ENCODE assay signal across 21 cellular contexts in the genomic region with DNA sequence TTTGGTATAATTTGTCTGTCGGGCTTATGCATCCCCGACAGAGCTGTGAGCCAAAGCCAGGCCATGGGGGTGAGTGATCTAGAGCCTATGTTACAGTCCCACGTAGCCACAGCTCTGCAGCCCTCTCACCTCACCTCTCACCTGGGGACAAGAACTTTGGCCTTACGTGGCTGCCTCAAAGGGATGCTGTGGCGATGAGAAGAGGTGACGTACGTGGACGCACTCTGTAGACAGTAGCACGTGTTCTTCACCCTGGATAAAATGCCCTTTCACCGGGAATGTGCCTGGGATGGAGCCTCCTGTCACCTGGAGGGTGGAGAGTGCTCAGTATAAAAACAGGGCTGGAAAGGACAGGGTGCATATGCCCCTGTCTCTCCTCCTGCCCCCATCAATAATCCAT. TPM values are rescaled to one million over a fixed set of nuclear protein-coding genes. Genes with fewer than 3 reads are reported as not detected.
DNase-seq lines count a peak whose midpoint lies in the region; ATAC-seq and TF ChIP-seq lines count a peak whose summit lies in the region.
"Had no signal": no experiment of that assay in that cellular context is flagged by ENCODE, and none has a peak within 500 bp of the region (broad histone marks: within the 10 kb centered on the region; RNA-seq: fewer than 3 reads in every experiment).

No MANE protein-coding gene starts in this region.

- H3K9me2 ChIP-seq in Loucy (replicated peaks; ENCODE audit: low read depth, low read length) = no peaks in the 10 kb centered on the region

- dilution Hi-C loops in mammary epithelial cell (cut with HindIII; ENCODE audit: low sequenced_read_pairs) = loop anchor here (5.0 kb wide), 1 partner anchor 182 kb away; no protein-coding TSS in a partner anchor

- H3K4me1 Mint-ChIP-seq in Calu3 (ENCODE audit: low read depth, unreplicated experiment) = peaks cover 52% of the 10 kb centered on the region
- H3K4me1 Mint-ChIP-seq: mesothelial cell of epicardium had no signal

- H3K4me2 ChIP-seq in Loucy (ENCODE audit: low read depth, low read length, poor library complexity, severe bottlenecking) (peak overlapping the region; percentile 79), mammary epithelial cell (ENCODE audit: insufficient read depth, low read depth, low read length) (no peak overlapping the region), neuronal stem cell (ENCODE audit: insufficient read depth, low read length, poor library complexity, severe bottlenecking) (no peak overlapping the region)
- H3K4me2 ChIP-seq: smooth muscle cell had no signal

- H4K20me1 ChIP-seq in Loucy (ENCODE audit: insufficient read depth, low read length, poor library complexity, severe bottlenecking) (no peaks in the 10 kb centered on the region), mammary epithelial cell (ENCODE audit: insufficient read depth, low read length) (no peaks in the 10 kb centered on the region)

- H3K36me3 ChIP-seq in Loucy (ENCODE audit: insufficient read depth, low read length) (no peaks in the 10 kb centered on the region), mammary epithelial cell (ENCODE audit: insufficient read depth, low read length) (no peaks in the 10 kb centered on the region), neuronal stem cell (replicated peaks in 1 of 2; ENCODE audit: control insufficient read depth in 2 of 2, insufficient read depth in 2 of 2, low read length in 2 of 2) (no peaks in the 10 kb centered on the region)
- H3K36me3 ChIP-seq: ascending aorta had no signal

- H2BK5ac ChIP-seq in neuronal stem cell (ENCODE audit: low read length) = no peak overlapping the region

- H3K18ac ChIP-seq in neuronal stem cell (ENCODE audit: low read length) = no peak overlapping the region

- H3K27ac ChIP-seq in mammary epithelial cell (ENCODE audit: insufficient read depth, low read depth, low read length) (peak overlapping the region; percentile 8), neuronal stem cell (replicated peaks; ENCODE audit: low read length) (no peak overlapping the region)
- H3K27ac ChIP-seq: ascending aorta had no signal

- H3K9ac ChIP-seq in Loucy (ENCODE audit: low read depth, low read length, poor library complexity, severe bottlenecking) (peak overlapping the region; percentile 63), mammary epithelial cell (ENCODE audit: insufficient read depth, low read length) (no peak overlapping the region), neuronal stem cell (ENCODE audit: low read depth, low read length, poor library complexity) (no peak overlapping the region)

- H2BK12ac ChIP-seq in neuronal stem cell (ENCODE audit: low read length) = no peak overlapping the region

- no peaks in the 10 kb centered on the region for H3K79me2 ChIP-seq in Loucy (ENCODE audit: insufficient read depth, low read length)
- no peaks in the 10 kb centered on the region for H3K79me2 ChIP-seq in mammary epithelial cell (ENCODE audit: insufficient read depth, low read length)

- no peak overlapping the region for H4K8ac ChIP-seq in neuronal stem cell (ENCODE audit: low read depth, low read length)

- H3K14ac ChIP-seq in neuronal stem cell (ENCODE audit: low read length) = no peak overlapping the region

- 67% methylated on average over 10 of the region's 10 CpGs for WGBS in mammary epithelial cell (ENCODE audit: low coverage, missing lambda C conversion rate)
- WGBS in neuronal stem cell (ENCODE audit: extremely low coverage in 2 of 2, insufficient read length in 2 of 2, insufficient replicate concordance in 1 of 2), 2 donors = no CpG with 5 or more reads among the region's 10 CpGs

- H3K27me3 Mint-ChIP-seq in Calu3 (ENCODE audit: unreplicated experiment) = no peaks in the 10 kb centered on the region
- H3K27me3 Mint-ChIP-seq: effector memory CD8-positive, alpha-beta T cell; stimulated activated naive CD8-positive, alpha-beta T cell treated with anti-CD3 and anti-CD28 coated beads, Interleukin-15, Interleukin-2, amounts not matched to agents 100 ng/mL and 50 ng/mL, for 24 hours had no signal

- H3F3A ChIP-seq in Loucy (ENCODE audit: low read depth) = peaks cover 5% of the 10 kb centered on the region; the same call in 1 of the 2 replicates

- intact Hi-C loops in Calu3 (cut with micrococcal nuclease; ENCODE audit: unreplicated experiment) = no loop called here
- intact Hi-C loops in mammary epithelial cell (cut with micrococcal nuclease) = no loop called here

- H3K9me3 Mint-ChIP-seq in Calu3 (ENCODE audit: low read depth, unreplicated experiment) = no peaks in the 10 kb centered on the region
- H3K9me3 Mint-ChIP-seq: effector memory CD8-positive, alpha-beta T cell; H9; mesothelial cell of epicardium; stimulated activated naive CD8-positive, alpha-beta T cell treated with anti-CD3 and anti-CD28 coated beads, Interleukin-15, Interleukin-2, amounts not matched to agents 100 ng/mL and 50 ng/mL, for 24 hours had no signal

- CTCF ChIA-PET in Calu3 (lab: Charles Lee) (interaction anchor here (0.6 kb wide), 1 partner anchor 13 kb away, joined by 4 read pairs; no protein-coding TSS in a partner anchor), mammary epithelial cell (lab: Charles Lee; ENCODE audit: low non-redundant PET) (no interaction called here)

- H3K9me3 ChIP-seq in Loucy (ENCODE audit: insufficient read depth, low read depth, low read length) (no peaks in the 10 kb centered on the region), mammary epithelial cell (replicated peaks; ENCODE audit: insufficient read depth, low read length) (no peaks in the 10 kb centered on the region), neuronal stem cell (replicated peaks in 1 of 2; ENCODE audit: control insufficient read depth in 2 of 2, insufficient read depth in 1 of 2, low read depth in 1 of 2, low read length in 2 of 2) (no peaks in the 10 kb centered on the region)
- H3K9me3 ChIP-seq: ascending aorta had no signal

- TF ChIP-seq CTCF in Calu3 (IDR thresholded peaks at IDR 0.05; ENCODE audit: unreplicated experiment) (no peak), Loucy (conservative IDR thresholded peaks at IDR 0.05; ENCODE audit: low read length) (no peak), mammary epithelial cell (conservative IDR thresholded peaks at IDR 0.05 in 1 of 2, IDR thresholded peaks at IDR 0.05 in 1 of 2; ENCODE audit: extremely low read depth in 1 of 2, insufficient read depth in 1 of 2, low read depth in 1 of 2, low read length in 2 of 2) (no peak)

- in situ Hi-C loops in mammary epithelial cell (cut with MboI; ENCODE audit: low sequenced_read_pairs in 2 of 2) = loop anchor here in 1 of 2 donors (25.0 kb wide), 1 partner anchor 287 kb away; no protein-coding TSS in a partner anchor

- H3K4me3 ChIP-seq in Loucy (ENCODE audit: low read length, poor library complexity, severe bottlenecking) = peak overlapping the region; percentile 56
- no peak overlapping the region for H3K4me3 ChIP-seq in mammary epithelial cell (replicated peaks in 1 of 3; ENCODE audit: insufficient read depth in 1 of 3, low read depth in 2 of 3, low read length in 3 of 3)
- H3K4me3 ChIP-seq in neuronal stem cell (ENCODE audit: low read length in 2 of 2) = no peak overlapping the region
- H3K4me3 ChIP-seq: ascending aorta, smooth muscle cell had no signal

- H3K27me3 ChIP-seq in Loucy (ENCODE audit: insufficient read depth, low read length, poor library complexity, severe bottlenecking) (no peaks in the 10 kb centered on the region), mammary epithelial cell (ENCODE audit: insufficient read depth, low read length) (no peaks in the 10 kb centered on the region), neuronal stem cell (ENCODE audit: control insufficient read depth in 3 of 3, insufficient read depth in 3 of 3, low read depth in 1 of 3, low read length in 3 of 3) (peaks cover 0 to 18% (median 1%) of the 10 kb centered on the region in 3 experiments)
- H3K27me3 ChIP-seq: ascending aorta had no signal

- no peak overlapping the region for H2BK120ac ChIP-seq in neuronal stem cell (ENCODE audit: low read depth, low read length)

- peak overlapping the region; percentile 66 for H2AFZ ChIP-seq in Loucy (ENCODE audit: low read length)
- peak overlapping the region; percentile 88 for H2AFZ ChIP-seq in mammary epithelial cell (ENCODE audit: low read depth, low read length)
- H2AFZ ChIP-seq in neuronal stem cell (ENCODE audit: low read length) = peak overlapping the region; percentile 11

- peak overlapping the region; percentile 67 for H3K4me3 Mint-ChIP-seq in Calu3 (ENCODE audit: low read depth, unreplicated experiment)
- H3K4me3 Mint-ChIP-seq: H9; mesothelial cell of epicardium; stimulated activated naive CD8-positive, alpha-beta T cell treated with anti-CD3 and anti-CD28 coated beads, Interleukin-15, Interleukin-2, amounts not matched to agents 100 ng/mL and 50 ng/mL, for 24 hours had no signal

- no peak for ATAC-seq in GM18517 (IDR thresholded peaks at IDR 0.05; ENCODE audit: unreplicated experiment)
- ATAC-seq: effector memory CD8-positive, alpha-beta T cell; left cardiac atrium had no signal

- H3K4me1 ChIP-seq in Loucy (ENCODE audit: insufficient read depth, low read length, poor library complexity, severe bottlenecking) (peaks cover 80% of the 10 kb centered on the region), mammary epithelial cell (ENCODE audit: insufficient read depth, low read length) (peaks cover 40% of the 10 kb centered on the region), neuronal stem cell (ENCODE audit: control insufficient read depth in 2 of 2, insufficient read depth in 1 of 2, low read depth in 1 of 2, low read length in 2 of 2) (peaks cover 0 to 2% of the 10 kb centered on the region in 2 donors)
- H3K4me1 ChIP-seq: ascending aorta had no signal

- H3K4ac ChIP-seq in neuronal stem cell (ENCODE audit: low read length) = no peak overlapping the region

- peaks cover 94% of the 10 kb centered on the region for H3K36me3 Mint-ChIP-seq in Calu3 (ENCODE audit: insufficient read depth, unreplicated experiment)
- H3K36me3 Mint-ChIP-seq: mesothelial cell of epicardium had no signal

- H2AK5ac ChIP-seq in neuronal stem cell (ENCODE audit: low read depth, low read length) = no peak overlapping the region

- H4K91ac ChIP-seq in neuronal stem cell (ENCODE audit: low read depth, low read length, poor library complexity) = peak overlapping the region; percentile 0

- DNase-seq in Calu3 (no peak), mammary epithelial cell (no peak), neuronal stem cell (ENCODE audit: low spot score) (no peak), NCI-H1930 (lab: John Stamatoyannopoulos, UW) (no peak), RKO (ENCODE audit: low spot score) (no peak)
- DNase-seq: activated CD4-positive, alpha-beta T cell treated with anti-CD3 and anti-CD28 coated beads, Interleukin-2, amount 50 U/mL, for 1 hour; activated naive CD4-positive, alpha-beta T cell; effector memory CD8-positive, alpha-beta T cell; H9; left cardiac atrium; NCI-H1417 treated with DMSO at 0.1 percent for 48 hours; NCI-H524 treated with DMSO at 0.1 percent for 48 hours; Right ventricle myocardium superior; stimulated activated CD4-positive, alpha-beta T cell treated with anti-CD3 and anti-CD28 coated beads, Interleukin-4, amount 100 ng/mL, for 1 hour; trophoblast cell had no signal

- H3K23ac ChIP-seq in neuronal stem cell (ENCODE audit: low read depth, low read length, poor library complexity) = no peak overlapping the region

- no peaks in the 10 kb centered on the region for H3K79me1 ChIP-seq in neuronal stem cell (ENCODE audit: low read depth, low read length)

- H3K27ac Mint-ChIP-seq in Calu3 (ENCODE audit: unreplicated experiment) = no peak overlapping the region
- H3K27ac Mint-ChIP-seq: H9, mesothelial cell of epicardium had no signal

- no peak overlapping the region for H2BK15ac ChIP-seq in neuronal stem cell (ENCODE audit: low read length)

- no TSS peak for BruUV-seq in Calu3 (replicated peaks; lab: Mats Ljungman, UMichigan)
- no TSS peak for BruUV-seq in mammary epithelial cell (replicated peaks; lab: Mats Ljungman, UMichigan)

RNA-seq across cellular contexts. Expression of gene HKDC1, which starts 5.5 kb away (rescaled TPM):
- total RNA-seq in Calu3 (2022) = 112 and 113 TPM in 2 replicates
- total RNA-seq in mammary epithelial cell = under 1 TPM; under 0.01 to 0.07 TPM
- 0.26 TPM for polyA plus RNA-seq in mammary epithelial cell
- not detected for polyA minus RNA-seq in mammary epithelial cell
- not detected for polyA plus RNA-seq in neuronal stem cell (2013, experiment 1 of 2)
- not detected for polyA plus RNA-seq in neuronal stem cell (2013, experiment 2 of 2)
- total RNA-seq: ascending aorta, H9, mesothelial cell of epicardium, Right ventricle myocardium superior had no signal

RNA-seq across cellular contexts. Expression of gene SUPV3L1, which starts 45.6 kb away (rescaled TPM):
- total RNA-seq in Calu3 (2022) (39.1 and 47.8 TPM in 2 replicates), mammary epithelial cell (10 to 100 TPM; 26.8 to 36.7 TPM)
- 31.5 TPM for polyA plus RNA-seq in mammary epithelial cell
- 19.1 TPM for polyA minus RNA-seq in mammary epithelial cell
- polyA plus RNA-seq in neuronal stem cell (2013, experiment 1 of 2) = 24.6 TPM
- polyA plus RNA-seq in neuronal stem cell (2013, experiment 2 of 2) = 23.6 TPM

RNA-seq across cellular contexts. Expression of gene HK1, which starts 52.6 kb away (rescaled TPM):
- total RNA-seq in Calu3 (2022) (58.8 and 61.0 TPM in 2 replicates), mammary epithelial cell (100 to 1,000 TPM; 115 to 133 TPM)
- 95.9 TPM for polyA plus RNA-seq in mammary epithelial cell
- polyA minus RNA-seq in mammary epithelial cell = 256 TPM
- polyA plus RNA-seq in neuronal stem cell (2013, experiment 1 of 2) = 26.2 TPM
- 26.0 TPM for polyA plus RNA-seq in neuronal stem cell (2013, experiment 2 of 2)

Comparison
In these comparisons a context has a peak if more than half of its experiments do, and no peak if none do; other contexts are left out.
1. H2AFZ ChIP-seq: peak in every context shown above with its lines; median percentile 88 in mammary epithelial cell; 66 in Loucy; 11 in neuronal stem cell.
2. RNA of gene HKDC1, which starts 5.5 kb away (total RNA-seq): 112 to 113 TPM in Calu3; under 0.01 to 0.07 TPM in mammary epithelial cell; every median in the first group is over 100 times any median in the second.